Comparison of ENCODE assay signal across 2 cellular contexts in the genomic region with DNA sequence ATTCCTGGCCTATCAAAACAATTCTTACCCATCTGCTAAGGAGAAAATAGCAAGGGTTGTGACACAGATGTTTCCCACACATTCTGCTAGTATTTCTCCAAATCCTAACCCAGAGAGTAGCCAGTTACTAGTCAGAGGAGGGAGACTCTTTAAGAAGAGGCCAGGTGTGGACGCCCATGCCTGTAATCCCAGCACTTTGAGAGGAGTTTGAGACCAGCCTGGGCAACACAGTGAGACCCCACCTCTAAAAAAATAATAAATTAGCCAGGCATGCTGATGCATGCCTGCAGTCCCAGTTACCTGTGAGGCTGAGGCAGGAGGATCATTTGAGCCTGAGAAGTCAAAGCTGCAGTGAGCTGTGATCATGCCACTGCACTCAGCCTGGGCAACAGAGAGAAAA.
TF ChIP-seq lines count a peak whose summit lies in the region.

No MANE protein-coding gene starts in this region.

TF ChIP-seq in HEK293, 187 proteins besides CTCF, POLR2A, EP300 and RAD21:
- TF ChIP-seq, protein P1, sequence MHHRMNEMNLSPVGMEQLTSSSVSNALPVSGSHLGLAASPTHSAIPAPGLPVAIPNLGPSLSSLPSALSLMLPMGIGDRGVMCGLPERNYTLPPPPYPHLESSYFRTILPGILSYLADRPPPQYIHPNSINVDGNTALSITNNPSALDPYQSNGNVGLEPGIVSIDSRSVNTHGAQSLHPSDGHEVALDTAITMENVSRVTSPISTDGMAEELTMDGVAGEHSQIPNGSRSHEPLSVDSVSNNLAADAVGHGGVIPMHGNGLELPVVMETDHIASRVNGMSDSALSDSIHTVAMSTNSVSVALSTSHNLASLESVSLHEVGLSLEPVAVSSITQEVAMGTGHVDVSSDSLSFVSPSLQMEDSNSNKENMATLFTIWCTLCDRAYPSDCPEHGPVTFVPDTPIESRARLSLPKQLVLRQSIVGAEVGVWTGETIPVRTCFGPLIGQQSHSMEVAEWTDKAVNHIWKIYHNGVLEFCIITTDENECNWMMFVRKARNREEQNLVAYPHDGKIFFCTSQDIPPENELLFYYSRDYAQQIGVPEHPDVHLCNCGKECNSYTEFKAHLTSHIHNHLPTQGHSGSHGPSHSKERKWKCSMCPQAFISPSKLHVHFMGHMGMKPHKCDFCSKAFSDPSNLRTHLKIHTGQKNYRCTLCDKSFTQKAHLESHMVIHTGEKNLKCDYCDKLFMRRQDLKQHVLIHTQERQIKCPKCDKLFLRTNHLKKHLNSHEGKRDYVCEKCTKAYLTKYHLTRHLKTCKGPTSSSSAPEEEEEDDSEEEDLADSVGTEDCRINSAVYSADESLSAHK (tag by site-specific recombination; IDR thresholded peaks at IDR 0.05) = no peak
- peak; percentile 91 for TF ChIP-seq ZNF121 (tag by site-specific recombination; IDR thresholded peaks at IDR 0.05)

TF ChIP-seq in K562, 482 proteins besides CTCF, POLR2A, EP300 and RAD21:
- TF ChIP-seq ZNF121 (CRISPR knock-in tag; conservative IDR thresholded peaks at IDR 0.05) (0 out of 2 replicates have a peak, but pooled peaks have one; percentile 9), NELFE (IDR thresholded peaks at IDR 0.05; ENCODE audit: insufficient read depth, insufficient read length) (no peak)
